In genomic region chr6:44002071-44002590, GRCh38 we compare ENCODE assay signal across 9 cellular contexts.
DNase-seq lines count a peak whose midpoint lies in the region; ATAC-seq and TF ChIP-seq lines count a peak whose summit lies in the region.
"Had no signal": no experiment of that assay in that cellular context is flagged by ENCODE, and none has a peak within 500 bp of the region (broad histone marks: within the 10 kb centered on the region; RNA-seq: fewer than 3 reads in every experiment).

No MANE protein-coding gene starts in this region.

- ATAC-seq in omental fat pad (ENCODE audit: low FRiP score) (peak; percentile 30), HG03108 (IDR thresholded peaks at IDR 0.05; ENCODE audit: unreplicated experiment) (no peak), HG03196 (IDR thresholded peaks at IDR 0.05; ENCODE audit: unreplicated experiment) (no peak)

- no peak for TF ChIP-seq CTCF in GM12865 (IDR thresholded peaks at IDR 0.05; ENCODE audit: insufficient read depth, low read depth, low read length, missing control alignments)
- no peak for TF ChIP-seq CTCF in OCI-LY1 (IDR thresholded peaks at IDR 0.05; ENCODE audit: low read length)
- TF ChIP-seq CTCF in omental fat pad (IDR thresholded peaks at IDR 0.05): no peak

- DNase-seq in GM12865 (ENCODE audit: low read depth) (no peak), epithelial cell of prostate (ENCODE audit: low read depth, low spot score) (no peak), omental fat pad (ENCODE audit: low spot score) (no peak), GOT3 (lab: John Stamatoyannopoulos, UW) (no peak), NAMALWA (ENCODE audit: low spot score) (no peak)

- peak overlapping the region; percentile 45 for H3K4me2 ChIP-seq in OCI-LY1 (ENCODE audit: low read length)

- no peaks in the 10 kb centered on the region for H4K20me1 ChIP-seq in OCI-LY1 (ENCODE audit: insufficient read depth, low read length)

- no peaks in the 10 kb centered on the region for H3K9me3 ChIP-seq in OCI-LY1 (ENCODE audit: low read length)
- H3K9me3 ChIP-seq: neutrophil had no signal

- H3K27ac ChIP-seq in OCI-LY1 (ENCODE audit: low read depth, low read length, poor library complexity, severe bottlenecking) (no peak overlapping the region), epithelial cell of prostate (peak overlapping the region; percentile 20)
- H3K27ac ChIP-seq: neutrophil had no signal

- H3F3A ChIP-seq in OCI-LY1 (ENCODE audit: insufficient read depth, low read length): no peaks in the 10 kb centered on the region

- H3K4me1 ChIP-seq in OCI-LY1 (ENCODE audit: insufficient read depth, low read length, severe bottlenecking): peaks cover 36% of the 10 kb centered on the region

- H3K36me3 ChIP-seq in OCI-LY1 (ENCODE audit: insufficient read depth, low read length): no peaks in the 10 kb centered on the region
- H3K36me3 ChIP-seq: neutrophil had no signal

- peaks cover 4% of the 10 kb centered on the region; the same call in 1 of the 2 replicates for H3K27me3 ChIP-seq in OCI-LY1 (ENCODE audit: insufficient read depth, low read length)

- no peak overlapping the region for H2AFZ ChIP-seq in OCI-LY1 (ENCODE audit: low read length)

- no peaks in the 10 kb centered on the region for H3K79me2 ChIP-seq in OCI-LY1 (ENCODE audit: insufficient read depth, low read length)

- no peak overlapping the region for H3K9ac ChIP-seq in OCI-LY1 (ENCODE audit: low read length)

- H3K9me2 ChIP-seq in OCI-LY1 (ENCODE audit: low read depth, low read length): no peaks in the 10 kb centered on the region

- H3K4me3 ChIP-seq in GM12865 (ENCODE audit: low read depth, low read length): peak overlapping the region; percentile 62
- H3K4me3 ChIP-seq in OCI-LY1 (ENCODE audit: low read depth, low read length, poor library complexity, severe bottlenecking): peak overlapping the region; percentile 40
